In genomic region chr7:102464577-102465280, GRCh38 we compare ENCODE assay signal across 1 cellular context.
TF ChIP-seq lines count a peak whose summit lies in the region.

TSS of gene ALKBH4 (minus strand) at chr7:102464863. CDS start at chr7:102464836, 27 bp downstream.
TSS of gene LRWD1 (plus strand) at chr7:102464984. CDS start at chr7:102465081, 97 bp downstream.

TF ChIP-seq in WTC11, 78 proteins besides CTCF, POLR2A, EP300 and RAD21 (continued from another document):
- TF ChIP-seq ZSCAN18 (CRISPR knock-in tag; IDR thresholded peaks at IDR 0.05) (no peak), ERG (CRISPR knock-in tag; IDR thresholded peaks at IDR 0.05) (no peak), ATF6 (CRISPR knock-in tag; IDR thresholded peaks at IDR 0.05) (no peak), ZBTB43 (CRISPR knock-in tag; IDR thresholded peaks at IDR 0.05) (0 out of 2 replicates have a peak, but pooled peaks have one; percentile 64), CDX4 (CRISPR knock-in tag; IDR thresholded peaks at IDR 0.05; ENCODE audit: borderline replicate concordance) (no peak), NR2C2 (CRISPR knock-in tag; IDR thresholded peaks at IDR 0.05) (no peak), STAT6 (CRISPR knock-in tag; conservative IDR thresholded peaks at IDR 0.05; ENCODE audit: low read depth) (no peak), IRF1 (CRISPR knock-in tag; IDR thresholded peaks at IDR 0.05) (0 out of 2 replicates have a peak, but pooled peaks have one; percentile 53), E2F4 (CRISPR knock-in tag; IDR thresholded peaks at IDR 0.05; ENCODE audit: borderline replicate concordance, low read depth) (no peak), ZNF317 (CRISPR knock-in tag; IDR thresholded peaks at IDR 0.05; ENCODE audit: borderline replicate concordance, low read depth) (0 out of 2 replicates have a peak, but pooled peaks have one; percentile 9), EMX1 (CRISPR knock-in tag; IDR thresholded peaks at IDR 0.05) (no peak), E2F1 (CRISPR knock-in tag; IDR thresholded peaks at IDR 0.05) (no peak), MXD4 (CRISPR knock-in tag; IDR thresholded peaks at IDR 0.05; ENCODE audit: borderline replicate concordance) (no peak), HMGXB4 (CRISPR knock-in tag; IDR thresholded peaks at IDR 0.05) (peak; percentile 90), AR (CRISPR knock-in tag; IDR thresholded peaks at IDR 0.05) (no peak), ZNF263 (CRISPR knock-in tag; IDR thresholded peaks at IDR 0.05; ENCODE audit: low read depth) (peak; percentile 32; the same call in 1 of the 2 replicates), USF1 (CRISPR knock-in tag; IDR thresholded peaks at IDR 0.05) (peak; percentile 59), KAT7 (CRISPR knock-in tag; IDR thresholded peaks at IDR 0.05; ENCODE audit: borderline replicate concordance) (0 out of 2 replicates have a peak, but pooled peaks have one; percentile 29), TP53 (CRISPR knock-in tag; IDR thresholded peaks at IDR 0.05) (no peak), HMGA2 (CRISPR knock-in tag; IDR thresholded peaks at IDR 0.05) (no peak), IRF2 (CRISPR knock-in tag; IDR thresholded peaks at IDR 0.05; ENCODE audit: borderline replicate concordance, low read depth) (no peak), USF2 (CRISPR knock-in tag; IDR thresholded peaks at IDR 0.05) (peak; percentile 71), TCF7 (CRISPR knock-in tag; IDR thresholded peaks at IDR 0.05; ENCODE audit: low read depth) (no peak), NFYB (CRISPR knock-in tag; conservative IDR thresholded peaks at IDR 0.05; ENCODE audit: low read depth) (no peak), FOXK1 (CRISPR knock-in tag; IDR thresholded peaks at IDR 0.05) (peak; percentile 40; the same call in 1 of the 2 replicates), ZNF423 (CRISPR knock-in tag; IDR thresholded peaks at IDR 0.05) (no peak)
